In the genomic region with DNA sequence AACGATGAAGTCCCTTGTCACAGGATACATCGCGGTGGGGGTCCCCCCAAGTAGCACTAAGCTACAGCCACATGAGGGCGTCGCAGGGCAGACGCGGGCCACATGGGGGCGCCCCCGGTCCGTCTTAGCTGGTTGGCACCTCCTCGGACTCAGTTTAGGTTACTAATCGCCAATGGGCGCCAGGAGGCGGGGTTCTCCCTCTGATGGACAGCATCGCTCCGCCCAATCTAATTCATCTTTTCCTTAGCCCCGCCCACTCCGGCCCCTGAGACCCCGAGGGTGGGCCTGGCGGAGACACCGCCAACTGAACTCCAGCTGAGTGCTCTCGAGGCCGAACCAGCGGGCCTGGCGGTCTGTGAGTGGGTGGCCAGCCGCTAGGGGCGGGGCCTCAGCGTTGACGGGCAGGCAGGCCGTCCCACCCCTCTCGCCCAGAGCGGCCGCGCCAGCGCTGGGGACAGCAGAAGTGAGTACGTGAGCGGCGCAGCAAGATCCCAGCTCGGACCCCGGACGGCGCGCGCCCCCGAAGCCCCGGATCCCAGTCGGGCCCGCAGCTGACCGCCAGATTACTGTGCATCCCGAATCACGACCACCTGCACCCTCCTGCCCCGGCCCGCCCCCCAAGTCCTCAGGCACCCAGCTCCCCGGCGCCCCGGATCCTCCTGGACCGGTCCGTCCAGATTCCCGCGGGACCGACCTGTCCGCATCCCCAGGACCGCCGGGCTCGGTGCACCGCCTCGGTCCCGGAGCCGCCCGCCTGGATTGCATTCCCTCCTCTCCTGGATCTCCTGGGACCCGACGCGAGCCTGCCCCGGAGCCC, we compare ENCODE assay signal across 8 cellular contexts. TPM values are rescaled to one million over a fixed set of nuclear protein-coding genes. Genes with fewer than 3 reads are reported as not detected.
DNase-seq lines count a peak whose midpoint lies in the region; ATAC-seq and TF ChIP-seq lines count a peak whose summit lies in the region.

Gene EPHB3 (plus strand): TSS at position 457 of the 817 bp plus-strand sequence. CDS start 451 bp downstream, outside the sequence.

- peak within 1 kb of the TSS; percentile 25 for H3K9ac ChIP-seq in fibroblast of lung (ENCODE audit: insufficient read depth, low read length)

- H4K20me1 ChIP-seq in fibroblast of lung (ENCODE audit: control insufficient read depth, extremely low read depth, insufficient read depth, low read length) = no peaks in the 10 kb centered on the region

- H3K27me3 ChIP-seq in H7 (ENCODE audit: control insufficient read depth, insufficient read depth, low read length) (peaks cover 77% of the 10 kb centered on the region), fibroblast of lung (ENCODE audit: control insufficient read depth, insufficient read depth, low read length) (peaks cover 13% of the 10 kb centered on the region)

- no peaks in the 10 kb centered on the region for H3K9me3 ChIP-seq in fibroblast of lung (ENCODE audit: control insufficient read depth, insufficient read depth, low read depth, low read length)

- H3K4me1 Mint-ChIP-seq in activated T-helper 2 cell treated with anti-CD3 and anti-CD28 coated beads, Interferon-gamma antibody, Interleukin-2, Interleukin-4, amounts not matched to agents 10 μg/mL and 5 μg/mL and 100 μg/mL, durations not matched to agents 14 hours and 24 hours and 36 hours (ENCODE audit: low read depth) = peaks cover 11% of the 10 kb centered on the region
- peaks cover 13 to 18% (median 16%) of the 10 kb centered on the region in 3 donors for H3K4me1 Mint-ChIP-seq in naive B cell

- H3K79me2 ChIP-seq in fibroblast of lung (ENCODE audit: control insufficient read depth, insufficient read depth, low read length) = peaks cover 5% of the 10 kb centered on the region

- peaks cover 14% of the 10 kb centered on the region for H3K4me1 ChIP-seq in fibroblast of lung (ENCODE audit: control insufficient read depth, extremely low read depth, insufficient read depth, low read length)

- H3K4me3 ChIP-seq in H7 (ENCODE audit: insufficient read depth, low read depth, low read length) = peak within 1 kb of the TSS; percentile 50
- peak within 1 kb of the TSS; percentile 46 to 81 (median 59) for H3K4me3 ChIP-seq in fibroblast of lung (replicated peaks in 1 of 4; ENCODE audit: control extremely low read depth in 1 of 4, insufficient read depth in 1 of 4, low read depth in 3 of 4, low read length in 4 of 4)

- H3K36me3 ChIP-seq in H7 (replicated peaks; ENCODE audit: control insufficient read depth, insufficient read depth, low read length) = no peaks in the 10 kb centered on the region
- H3K36me3 ChIP-seq in fibroblast of lung (ENCODE audit: control insufficient read depth, insufficient read depth, low read length) = no peaks in the 10 kb centered on the region

- intact Hi-C loops in activated T-helper 2 cell treated with anti-CD3 and anti-CD28 coated beads, Interferon-gamma antibody, Interleukin-2, Interleukin-4, amounts not matched to agents 10 μg/mL and 5 μg/mL and 100 μg/mL, durations not matched to agents 14 hours and 24 hours and 36 hours (cut with micrococcal nuclease) = loop anchor here (1.0 kb wide), 4 partner anchors 36 to 216 kb away; partner anchors contain the start of gene MAGEF1

- peak; percentile 100 for DNase-seq in EH (ENCODE audit: low read depth)
- DNase-seq in H7 = peak; percentile 100
- peak; percentile 98 for DNase-seq in LoVo (ENCODE audit: low spot score)
- DNase-seq in RPMI8226 = peak; percentile 94
- peak; percentile 85 for DNase-seq in activated T-helper 2 cell treated with anti-CD3 and anti-CD28 coated beads, Interferon-gamma antibody, Interleukin-2, Interleukin-4, amounts not matched to agents 10 μg/mL and 5 μg/mL and 100 μg/mL, durations not matched to agents 14 hours and 24 hours and 36 hours (ENCODE audit: low spot score)
- DNase-seq in fibroblast of lung (ENCODE audit: low read depth in 2 of 2) = peak; percentile 98 to 99
- DNase-seq in naive B cell = peak; percentile 93
- DNase-seq in stimulated activated CD8-positive, alpha-beta memory T cell treated with anti-CD3 and anti-CD28 coated beads, Interleukin-7, amount 100 ng/mL, for 48 hours (ENCODE audit: extremely low read depth in 1 of 2, low read depth in 1 of 2) = peak; percentile 86 to 91

- ATAC-seq in naive B cell (ENCODE audit: low read depth in 2 of 2) = peak; percentile 82 to 85

- peak within 1 kb of the TSS; percentile 74 for H3K4me3 Mint-ChIP-seq in activated T-helper 2 cell treated with anti-CD3 and anti-CD28 coated beads, Interferon-gamma antibody, Interleukin-2, Interleukin-4, amounts not matched to agents 10 μg/mL and 5 μg/mL and 100 μg/mL, durations not matched to agents 14 hours and 24 hours and 36 hours (ENCODE audit: low read depth)
- H3K4me3 Mint-ChIP-seq in naive B cell = peak within 1 kb of the TSS; percentile 73 to 92 (median 89)

- H2AFZ ChIP-seq in fibroblast of lung (ENCODE audit: low read length) = peak within 1 kb of the TSS; percentile 72

- H3K9me3 Mint-ChIP-seq in activated T-helper 2 cell treated with anti-CD3 and anti-CD28 coated beads, Interferon-gamma antibody, Interleukin-2, Interleukin-4, amounts not matched to agents 10 μg/mL and 5 μg/mL and 100 μg/mL, durations not matched to agents 14 hours and 24 hours and 36 hours = no peaks in the 10 kb centered on the region
- H3K9me3 Mint-ChIP-seq in naive B cell = no peaks in the 10 kb centered on the region

- peak; percentile 98 to 100 for TF ChIP-seq CTCF in fibroblast of lung (conservative IDR thresholded peaks at IDR 0.05 in 1 of 2, IDR thresholded peaks at IDR 0.05 in 1 of 2; ENCODE audit: low read depth in 1 of 2, low read length in 2 of 2)

- H3K27me3 Mint-ChIP-seq in activated T-helper 2 cell treated with anti-CD3 and anti-CD28 coated beads, Interferon-gamma antibody, Interleukin-2, Interleukin-4, amounts not matched to agents 10 μg/mL and 5 μg/mL and 100 μg/mL, durations not matched to agents 14 hours and 24 hours and 36 hours (ENCODE audit: low read depth) = peaks cover 55% of the 10 kb centered on the region
- H3K27me3 Mint-ChIP-seq in naive B cell = peaks cover 16 to 47% (median 46%) of the 10 kb centered on the region in 3 donors

- H3K36me3 Mint-ChIP-seq in activated T-helper 2 cell treated with anti-CD3 and anti-CD28 coated beads, Interferon-gamma antibody, Interleukin-2, Interleukin-4, amounts not matched to agents 10 μg/mL and 5 μg/mL and 100 μg/mL, durations not matched to agents 14 hours and 24 hours and 36 hours (ENCODE audit: low read depth) = no peaks in the 10 kb centered on the region
- peaks cover 0 to 4% of the 10 kb centered on the region in 2 donors for H3K36me3 Mint-ChIP-seq in naive B cell

- peak within 1 kb of the TSS; percentile 98 for H3K4me2 ChIP-seq in fibroblast of lung (ENCODE audit: extremely low read depth, insufficient read depth, low read length)

- H3K27ac Mint-ChIP-seq in activated T-helper 2 cell treated with anti-CD3 and anti-CD28 coated beads, Interferon-gamma antibody, Interleukin-2, Interleukin-4, amounts not matched to agents 10 μg/mL and 5 μg/mL and 100 μg/mL, durations not matched to agents 14 hours and 24 hours and 36 hours = peak within 1 kb of the TSS; percentile 53
- peak within 1 kb of the TSS in 4 of 6 donors; percentile 37 to 95 (median 74) for H3K27ac Mint-ChIP-seq in naive B cell

- H3K27ac ChIP-seq in fibroblast of lung (ENCODE audit: insufficient read depth, low read length) = no peak within 1 kb of the TSS

RNA-seq across cellular contexts. Expression of gene EPHB3, which starts in this region (rescaled TPM):
- total RNA-seq in H7 (2014; rRNA removed; shearing (Covaris generic)) = 8.4 and 11.1 TPM in 2 replicates
- not detected in 2 replicates for total RNA-seq in activated T-helper 2 cell treated with anti-CD3 and anti-CD28 coated beads, Interferon-gamma antibody, Interleukin-2, Interleukin-4, amounts not matched to agents 10 μg/mL and 5 μg/mL and 100 μg/mL, durations not matched to agents 14 hours and 24 hours and 36 hours
- total RNA-seq in fibroblast of lung = 3.9 and 7.6 TPM in 2 replicates
- polyA plus RNA-seq in fibroblast of lung (1.6 and 2.2 TPM in 2 replicates), naive B cell (ENCODE audit: low read depth in 6 of 6) (not detected)
- 4.0 and 5.1 TPM in 2 replicates for polyA plus RNA-seq in fibroblast of lung (2012)
- 21.6 and 24.8 TPM in 2 replicates for polyA minus RNA-seq in fibroblast of lung (ENCODE audit: low replicate concordance)

Comparison
In these comparisons a context has a peak if more than half of its experiments do, and no peak if none do; other contexts are left out.
1. Peak in DNase-seq in activated T-helper 2 cell treated with anti-CD3 and anti-CD28 coated beads, Interferon-gamma antibody, Interleukin-2, Interleukin-4, amounts not matched to agents 10 μg/mL and 5 μg/mL and 100 μg/mL, durations not matched to agents 14 hours and 24 hours and 36 hours; RNA of the gene not detected or under 1 TPM.
2. Peak in DNase-seq and ATAC-seq in naive B cell; RNA of the gene not detected or under 1 TPM.